ENCODE assay signal across 8 cellular contexts in genomic region chr1:18957136-18957521, GRCh38. TPM values are rescaled to one million over a fixed set of nuclear protein-coding genes. Genes with fewer than 3 reads are reported as not detected.
A peak's percentile ranks its signal among the peaks of the same experiment; 100 is the strongest.
DNase-seq lines count a peak whose midpoint lies in the region; ATAC-seq and TF ChIP-seq lines count a peak whose summit lies in the region.

No MANE protein-coding gene starts in this region.

- H3K18ac ChIP-seq in IMR-90 (ENCODE audit: low read depth, low read length): peak overlapping the region; percentile 18; the same call in 1 of the 2 replicates

- peak overlapping the region; percentile 65; the same call in 1 of the 2 replicates for H2BK120ac ChIP-seq in IMR-90 (ENCODE audit: low read depth, low read length)

- in situ Hi-C loops in IMR-90 (cut with MboI; ENCODE audit: low sequenced_read_pairs): no loop called here

- BruUV-seq in IMR-90 (replicated peaks; lab: Mats Ljungman, UMichigan): no TSS peak

- peak overlapping the region; percentile 82 for H2AK9ac ChIP-seq in IMR-90 (replicated peaks; ENCODE audit: low read depth, low read length, poor library complexity)

- H3K36me3 ChIP-seq in BE2C: no peaks in the 10 kb centered on the region
- H3K36me3 ChIP-seq in IMR-90 (ENCODE audit: control insufficient read depth, insufficient read depth, low read length): no peaks in the 10 kb centered on the region
- H3K36me3 ChIP-seq in muscle layer of colon (ENCODE audit: insufficient read depth, low read length): no peaks in the 10 kb centered on the region

- WGBS in IMR-90 (ENCODE audit: extremely low coverage in 2 of 2, insufficient read length in 1 of 2), 2 experiments: 15% methylated on average over 8 of the region's 27 CpGs; no CpG with 5 or more reads in 1 of the 2 experiments

- ATAC-seq in IMR-90 (ENCODE audit: low read depth) (peak; percentile 3), GM19463 (IDR thresholded peaks at IDR 0.05; ENCODE audit: unreplicated experiment) (no peak)

- H3K9me1 ChIP-seq in IMR-90 (ENCODE audit: insufficient read depth, low read length): peaks cover 3% of the 10 kb centered on the region; the same call in 1 of the 2 replicates

- peak overlapping the region; percentile 49 for H3K4me3 ChIP-seq in BE2C (ENCODE audit: low read depth, low read length)
- peak overlapping the region; percentile 64 for H3K4me3 ChIP-seq in IMR-90 (ENCODE audit: insufficient read depth, low read depth, low read length)
- H3K4me3 ChIP-seq in muscle layer of colon (ENCODE audit: low read depth in 1 of 2, low read length in 2 of 2): peak overlapping the region; percentile 55 to 73

- no peaks in the 10 kb centered on the region for H3K9me3 Mint-ChIP-seq in dendritic cell treated with granulocyte-macrophage colony-stimulating factor and Interleukin-4, amounts not matched to agents 40 ng/mL and 50 ng/mL, for 4 days

- peaks cover 23% of the 10 kb centered on the region for H4K20me1 ChIP-seq in IMR-90 (ENCODE audit: insufficient read depth, low read length)

- H2BK20ac ChIP-seq in IMR-90 (ENCODE audit: low read depth, low read length): no peak overlapping the region

- peak overlapping the region; percentile 83 for H3K4me2 ChIP-seq in IMR-90 (ENCODE audit: low read depth, low read length)

- no peaks in the 10 kb centered on the region for H3K9me3 ChIP-seq in BE2C
- no peaks in the 10 kb centered on the region for H3K9me3 ChIP-seq in IMR-90 (ENCODE audit: control insufficient read depth, insufficient read depth, low read length)
- H3K9me3 ChIP-seq in muscle layer of colon (ENCODE audit: low read length): no peaks in the 10 kb centered on the region

- dilution Hi-C loops in IMR-90 (cut with HindIII; ENCODE audit: low sequenced_read_pairs, unreplicated experiment): no loop called here

- TF ChIP-seq POLR2A in IMR-90 (IDR thresholded peaks at IDR 0.05; ENCODE audit: low read depth, low read length): no peak

- 0 out of 2 replicates have a peak overlapping the region, but pooled peaks have one; percentile 28 for H4K5ac ChIP-seq in IMR-90 (ENCODE audit: low read depth, low read length)

- peak overlapping the region; percentile 64; the same call in 1 of the 3 replicates for H2BK15ac ChIP-seq in IMR-90 (ENCODE audit: low read depth, low read length)

- peaks cover 47% of the 10 kb centered on the region for H3K4me1 Mint-ChIP-seq in dendritic cell treated with granulocyte-macrophage colony-stimulating factor and Interleukin-4, amounts not matched to agents 40 ng/mL and 50 ng/mL, for 4 days (ENCODE audit: low read depth)

- peak overlapping the region; percentile 84 for H3K27ac Mint-ChIP-seq in dendritic cell treated with granulocyte-macrophage colony-stimulating factor and Interleukin-4, amounts not matched to agents 40 ng/mL and 50 ng/mL, for 4 days

- H3K4me1 ChIP-seq in BE2C (no peaks in the 10 kb centered on the region), IMR-90 (ENCODE audit: control insufficient read depth, insufficient read depth, low read length) (peaks cover 14% of the 10 kb centered on the region), muscle layer of colon (ENCODE audit: insufficient read depth, low read length) (peaks cover 28% of the 10 kb centered on the region)

- H2BK5ac ChIP-seq in IMR-90 (ENCODE audit: low read depth, low read length, poor library complexity, severe bottlenecking): peak overlapping the region; percentile 61

- H3K36me3 Mint-ChIP-seq in dendritic cell treated with granulocyte-macrophage colony-stimulating factor and Interleukin-4, amounts not matched to agents 40 ng/mL and 50 ng/mL, for 4 days (ENCODE audit: low read depth): peaks cover 11% of the 10 kb centered on the region

- peak overlapping the region; percentile 73 for H3K9ac ChIP-seq in IMR-90 (ENCODE audit: low read depth, low read length)
- H3K9ac ChIP-seq in muscle layer of colon (ENCODE audit: low read length): peak overlapping the region; percentile 65

- H4K91ac ChIP-seq in IMR-90 (ENCODE audit: insufficient read depth, low read depth, low read length): 0 out of 2 replicates have a peak overlapping the region, but pooled peaks have one; percentile 75

- TF ChIP-seq CTCF in BE2C (IDR thresholded peaks at IDR 0.05; ENCODE audit: low read depth, low read length): no peak
- no peak for TF ChIP-seq CTCF in IMR-90 (conservative IDR thresholded peaks at IDR 0.05; ENCODE audit: low read depth, low read length)

- H3K56ac ChIP-seq in IMR-90 (ENCODE audit: extremely low read depth, insufficient read depth, low read length): peak overlapping the region; percentile 54

- peak overlapping the region; percentile 87 for H3K4ac ChIP-seq in IMR-90 (ENCODE audit: low read depth, low read length)

- H3K27ac ChIP-seq in IMR-90 (ENCODE audit: insufficient read depth, low read length) (peak overlapping the region; percentile 70), muscle layer of colon (ENCODE audit: low read depth, low read length) (peak overlapping the region; percentile 75)

- CTCF ChIA-PET in IMR-90 (lab: Yijun Ruan, JAX): no interaction called here

- peak; percentile 10 for DNase-seq in BE2C
- no peak for DNase-seq in IMR-90
- DNase-seq in NCI-H1048 (lab: John Stamatoyannopoulos, UW): no peak
- no peak for DNase-seq in NCI-H510A (lab: John Stamatoyannopoulos, UW)
- DNase-seq in cerebellar nuclear complex (lab: John Stamatoyannopoulos, UW): no peak

- H3K27me3 ChIP-seq in BE2C (peaks cover 35% of the 10 kb centered on the region), IMR-90 (ENCODE audit: control insufficient read depth, insufficient read depth, low read length) (peaks cover 6% of the 10 kb centered on the region; the same call in 1 of the 2 replicates), muscle layer of colon (ENCODE audit: control insufficient read depth in 1 of 2, insufficient read depth in 2 of 2, low read length in 2 of 2) (no peaks in the 10 kb centered on the region)

- H3K79me1 ChIP-seq in IMR-90 (ENCODE audit: low read depth in 1 of 2, low read length in 2 of 2): peaks cover 0 to 27% of the 10 kb centered on the region in 2 experiments; a peak in 2 of 4 replicates

- no peak for TF ChIP-seq RAD21 in IMR-90 (IDR thresholded peaks at IDR 0.05; ENCODE audit: low read length)

- H2AFZ ChIP-seq in IMR-90 (replicated peaks; ENCODE audit: low read length, poor library complexity): peak overlapping the region; percentile 95

- POLR2A ChIA-PET in IMR-90 (lab: Charles Lee; ENCODE audit: unreplicated experiment): no interaction called here

- H4K8ac ChIP-seq in IMR-90 (ENCODE audit: low read depth in 2 of 2, low read length in 2 of 2): peak overlapping the region; percentile 53 to 70; a peak in 2 of 4 replicates

- H3K27me3 Mint-ChIP-seq in dendritic cell treated with granulocyte-macrophage colony-stimulating factor and Interleukin-4, amounts not matched to agents 40 ng/mL and 50 ng/mL, for 4 days: peaks cover 56% of the 10 kb centered on the region

- H3K14ac ChIP-seq in IMR-90 (replicated peaks; ENCODE audit: low read depth, low read length): peak overlapping the region; percentile 86

- peak overlapping the region; percentile 86 for H3K23ac ChIP-seq in IMR-90 (ENCODE audit: low read depth, low read length)

- peak overlapping the region; percentile 33 for H2AK5ac ChIP-seq in IMR-90 (ENCODE audit: low read depth, low read length)

- intact Hi-C loops in IMR-90 (cut with micrococcal nuclease): loop anchor here (2.0 to 5.0 kb wide), 2 partner anchors 30 to 55 kb away; no protein-coding TSS in a partner anchor
- intact Hi-C loops in dendritic cell treated with granulocyte-macrophage colony-stimulating factor and Interleukin-4, amounts not matched to agents 40 ng/mL and 50 ng/mL, for 4 days (cut with micrococcal nuclease): loop anchor here (2.0 kb wide), 1 partner anchor 54 kb away; the partner anchor contains the start of gene ALDH4A1

- peak overlapping the region; percentile 92 for H3K4me3 Mint-ChIP-seq in dendritic cell treated with granulocyte-macrophage colony-stimulating factor and Interleukin-4, amounts not matched to agents 40 ng/mL and 50 ng/mL, for 4 days

TF ChIP-seq in IMR-90, 13 proteins besides CTCF, POLR2A, EP300 and RAD21:
- TF ChIP-seq CEBPB (IDR thresholded peaks at IDR 0.05; ENCODE audit: low read depth, low read length) (no peak), MXI1 (IDR thresholded peaks at IDR 0.05; ENCODE audit: borderline replicate concordance, low read depth, low read length) (no peak), RFX5 (IDR thresholded peaks at IDR 0.05; ENCODE audit: low read depth, low read length) (no peak), MAFK (IDR thresholded peaks at IDR 0.05; ENCODE audit: low read depth, low read length) (no peak), ELK1 (IDR thresholded peaks at IDR 0.05; ENCODE audit: borderline replicate concordance, low read depth, low read length) (no peak)

RNA-seq across cellular contexts. Expression of gene IFFO2, which starts 0.7 kb away (rescaled TPM):
- 0.29 TPM for polyA plus RNA-seq in BE2C (2012; ENCODE audit: insufficient read depth, insufficient read length, low read depth)
- 13.6 and 14.5 TPM in 2 replicates for total RNA-seq in IMR-90 (2012; rRNA removed)
- 18.1 and 18.2 TPM in 2 replicates for polyA plus RNA-seq in IMR-90 (2012; rRNA removed)
- polyA plus RNA-seq in IMR-90 (2012; cell fraction: cytosol; rRNA removed): 14.9 and 25.2 TPM in 2 replicates
- 20.2 and 32.8 TPM in 2 replicates for polyA plus RNA-seq in IMR-90 (2012; cell fraction: nucleus; rRNA removed; ENCODE audit: low replicate concordance)

RNA-seq across cellular contexts. Expression of gene ALDH4A1, which starts 54.8 kb away (rescaled TPM):
- polyA plus RNA-seq in BE2C (2012; ENCODE audit: insufficient read depth, insufficient read length, low read depth): 19.6 TPM
- 8.6 TPM in 2 replicates for total RNA-seq in IMR-90 (2012; rRNA removed)
- polyA plus RNA-seq in IMR-90 (2012; rRNA removed): 21.1 and 23.0 TPM in 2 replicates
- polyA plus RNA-seq in IMR-90 (2012; cell fraction: cytosol; rRNA removed): 12.1 and 21.4 TPM in 2 replicates
- polyA plus RNA-seq in IMR-90 (2012; cell fraction: nucleus; rRNA removed; ENCODE audit: low replicate concordance): 16.8 and 36.6 TPM in 2 replicates
